Comparison of ENCODE assay signal across 1 cellular context in genomic region chr17:45123930-45124796, GRCh38.
TF ChIP-seq lines count a peak whose summit lies in the region.

No MANE protein-coding gene starts in this region.

TF ChIP-seq in K562, 482 proteins besides CTCF, POLR2A, EP300 and RAD21 (continued from another document and continues in another):
- no peak for TF ChIP-seq RREB1 (CRISPR knock-in tag; IDR thresholded peaks at IDR 0.05)
- peak; percentile 96 for TF ChIP-seq DPF2 (IDR thresholded peaks at IDR 0.05)
- no peak for TF ChIP-seq CGGBP1 (CRISPR knock-in tag; IDR thresholded peaks at IDR 0.05)
- TF ChIP-seq RBFOX2 (IDR thresholded peaks at IDR 0.05; ENCODE audit: low read depth, low read length), result peak; percentile 86
- TF ChIP-seq HDAC1 (IDR thresholded peaks at IDR 0.05), result no peak; a peak in 1 of 4 replicates
- no peak for TF ChIP-seq RBM39 (optimal IDR thresholded peaks at IDR 0.05; ENCODE audit: low read depth, low read length)
- peak; percentile 65; the same call in 1 of the 2 replicates for TF ChIP-seq GATAD2B (IDR thresholded peaks at IDR 0.05; ENCODE audit: borderline replicate concordance)
- TF ChIP-seq MED1 (CRISPR knock-in tag; IDR thresholded peaks at IDR 0.05; ENCODE audit: borderline replicate concordance), result no peak
- 0 out of 2 replicates have a peak, but pooled peaks have one; percentile 30 for TF ChIP-seq HDAC8 (tag; IDR thresholded peaks at IDR 0.05)
- peak; percentile 53 for TF ChIP-seq NFIC (IDR thresholded peaks at IDR 0.05)
- TF ChIP-seq MYC (IDR thresholded peaks at IDR 0.05; ENCODE audit: low read depth, low read length), result no peak; the same call in 1 of the 2 replicates
- TF ChIP-seq MYC (CRISPR knock-in tag; IDR thresholded peaks at IDR 0.05; ENCODE audit: borderline replicate concordance, low read depth), result no peak
- no peak for TF ChIP-seq BCLAF1 (IDR thresholded peaks at IDR 0.05; ENCODE audit: borderline replicate concordance in 1 of 2, control insufficient read depth in 1 of 2, low read depth in 2 of 2, low read length in 1 of 2)
- TF ChIP-seq ZFX (CRISPR knock-in tag; IDR thresholded peaks at IDR 0.05), result peak; percentile 83
- TF ChIP-seq TRIM24 (IDR thresholded peaks at IDR 0.05), result 0 out of 4 replicates have a peak, but pooled peaks of 1 of the 2 experiments have one; percentile 35
- peak; percentile 40; the same call in 1 of the 2 replicates for TF ChIP-seq DMBX1 (CRISPR knock-in tag; IDR thresholded peaks at IDR 0.05; ENCODE audit: borderline replicate concordance)
- TF ChIP-seq STAT6 (CRISPR knock-in tag; IDR thresholded peaks at IDR 0.05), result no peak
- TF ChIP-seq FOXM1 (IDR thresholded peaks at IDR 0.05; ENCODE audit: low read depth), result no peak
- TF ChIP-seq FOXM1 (CRISPR knock-in tag; IDR thresholded peaks at IDR 0.05; ENCODE audit: low read depth), result no peak
- peak; percentile 20; the same call in 1 of the 2 replicates for TF ChIP-seq TCF3 (CRISPR knock-in tag; IDR thresholded peaks at IDR 0.05)
- TF ChIP-seq HLTF (IDR thresholded peaks at IDR 0.05), result no peak
- peak; percentile 63; the same call in 1 of the 2 replicates for TF ChIP-seq ZNF175 (CRISPR knock-in tag; IDR thresholded peaks at IDR 0.05; ENCODE audit: low read depth)
- no peak for TF ChIP-seq ZBTB1 (CRISPR knock-in tag; IDR thresholded peaks at IDR 0.05; ENCODE audit: borderline replicate concordance, low read depth)
- TF ChIP-seq BRD4 (IDR thresholded peaks at IDR 0.05), result no peak
- TF ChIP-seq FUS (optimal IDR thresholded peaks at IDR 0.05; ENCODE audit: low read depth, low read length), result no peak
- peak; percentile 97 for TF ChIP-seq SMARCE1 (IDR thresholded peaks at IDR 0.05)
- peak; percentile 34; the same call in 1 of the 2 replicates for TF ChIP-seq SOX6 (IDR thresholded peaks at IDR 0.05)
- TF ChIP-seq ZNF124 (CRISPR knock-in tag; IDR thresholded peaks at IDR 0.05), result no peak
- no peak for TF ChIP-seq CREB3 (tag; conservative IDR thresholded peaks at IDR 0.05; ENCODE audit: low read depth)
- TF ChIP-seq USF1 (CRISPR knock-in tag; IDR thresholded peaks at IDR 0.05), result no peak; the same call in 1 of the 2 replicates
- no peak for TF ChIP-seq ATF4 (CRISPR knock-in tag; IDR thresholded peaks at IDR 0.05)
- 0 out of 2 replicates have a peak, but pooled peaks have one; percentile 21 for TF ChIP-seq NR2C1 (IDR thresholded peaks at IDR 0.05)
- TF ChIP-seq NR2C1 (tag; IDR thresholded peaks at IDR 0.05), result no peak
- TF ChIP-seq CEBPB (tag; IDR thresholded peaks at IDR 0.05), result no peak
- no peak for TF ChIP-seq HOXB6 (CRISPR knock-in tag; IDR thresholded peaks at IDR 0.05; ENCODE audit: borderline replicate concordance)
- TF ChIP-seq UBTF (IDR thresholded peaks at IDR 0.05; ENCODE audit: borderline replicate concordance in 1 of 2, low read depth in 2 of 2, low read length in 2 of 2), result no peak
- TF ChIP-seq CCAR2 (IDR thresholded peaks at IDR 0.05; ENCODE audit: low read depth, low read length), result no peak
- TF ChIP-seq ILF3 (IDR thresholded peaks at IDR 0.05; ENCODE audit: borderline replicate concordance), result no peak; the same call in 1 of the 2 replicates
- TF ChIP-seq ZNF232 (CRISPR knock-in tag; IDR thresholded peaks at IDR 0.05), result no peak
- no peak for TF ChIP-seq TAL1 (IDR thresholded peaks at IDR 0.05)
- TF ChIP-seq ATF7 (IDR thresholded peaks at IDR 0.05), result peak; percentile 48; the same call in 1 of the 2 replicates
- no peak for TF ChIP-seq TBL1XR1 (IDR thresholded peaks at IDR 0.05; ENCODE audit: low read length in 2 of 2)
- no peak for TF ChIP-seq SNRNP70 (optimal IDR thresholded peaks at IDR 0.05; ENCODE audit: low read depth, low read length)
- no peak for TF ChIP-seq IRF1 (CRISPR knock-in tag; IDR thresholded peaks at IDR 0.05; ENCODE audit: borderline replicate concordance)
- no peak for TF ChIP-seq SAFB2 (IDR thresholded peaks at IDR 0.05; ENCODE audit: borderline replicate concordance, low read depth, low read length, severe bottlenecking)
- TF ChIP-seq SIX5 (IDR thresholded peaks at IDR 0.05; ENCODE audit: borderline replicate concordance in 1 of 2, insufficient read depth in 1 of 2, low read depth in 1 of 2, low read length in 2 of 2), result no peak
- TF ChIP-seq CBX8 (IDR thresholded peaks at IDR 0.05; ENCODE audit: borderline replicate concordance, extremely low read depth, low read depth, low read length, poor library complexity, severe bottlenecking), result no peak
